25 cellular contexts compared by ENCODE assay signal in the genomic region with DNA sequence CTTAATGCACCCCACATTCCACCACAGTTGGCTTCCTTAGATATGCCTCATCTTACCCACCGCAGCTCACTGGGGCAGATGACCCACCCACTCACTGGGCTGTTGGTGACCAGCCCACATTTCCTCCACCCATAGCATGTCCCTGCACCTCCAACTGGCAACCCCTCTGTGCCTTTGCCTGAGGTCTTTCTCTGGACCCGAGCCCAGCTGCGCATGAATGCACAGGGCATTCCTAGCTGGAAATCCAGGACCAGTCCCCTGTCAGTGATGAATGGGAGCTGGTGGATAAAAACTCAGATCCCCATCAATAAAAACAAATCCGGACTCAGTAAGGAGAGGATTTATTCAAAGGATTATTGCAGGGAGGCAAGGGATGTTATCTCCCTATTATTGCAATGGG.
"Had no signal": no experiment of that assay in that cellular context is flagged by ENCODE, and none has a peak within 500 bp of the region (broad histone marks: within the 10 kb centered on the region; RNA-seq: fewer than 3 reads in every experiment).

No MANE protein-coding gene starts in this region.

- DNase-seq: hypothalamus; immature natural killer cell; left ventricle myocardium inferior; naive thymus-derived CD8-positive, alpha-beta T cell; nucleus accumbens; pancreas; posterior cingulate gyrus; retina; right cardiac atrium; stimulated activated CD4-positive, alpha-beta T cell treated with anti-CD3 and anti-CD28 coated beads, Interleukin-12 subunit alpha, Interleukin-12 subunit beta, amount 100 ng/mL, for 4 hours; stimulated activated CD4-positive, alpha-beta T cell treated with anti-CD3 and anti-CD28 coated beads, Interleukin-15, amount 100 ng/mL, for 24 hours; stimulated activated CD4-positive, alpha-beta T cell treated with anti-CD3 and anti-CD28 coated beads, Interleukin-2, amount 100 ng/mL, for 24 hours; stimulated activated CD4-positive, alpha-beta T cell treated with anti-CD3 and anti-CD28 coated beads, Interleukin-4, amount 100 ng/mL, for 1 hour; stimulated activated naive B cell treated with anti-CD40 and anti-IgM and Interleukin-4, amounts not matched to agents 10 μg/mL and 1 μg/mL and 100 μg/mL, for 72 hours; tibial artery; trophoblast cell; upper lobe of right lung had no signal

- H3K9me3 ChIP-seq: left ventricle myocardium inferior, pancreas, prostate gland, suprapubic skin, thoracic aorta, tibial artery, upper lobe of right lung had no signal

- H3K36me3 Mint-ChIP-seq: immature natural killer cell; memory B cell; stimulated activated naive B cell treated with anti-CD40 and anti-IgM and Interleukin-4, amounts not matched to agents 10 μg/mL and 1 μg/mL and 100 μg/mL, for 72 hours had no signal

- H3K27me3 Mint-ChIP-seq: naive thymus-derived CD8-positive, alpha-beta T cell; stimulated activated naive B cell treated with anti-CD40 and anti-IgM and Interleukin-4, amounts not matched to agents 10 μg/mL and 1 μg/mL and 100 μg/mL, for 72 hours; stimulated activated naive CD8-positive, alpha-beta T cell treated with anti-CD3 and anti-CD28 coated beads, Interleukin-15, Interleukin-2, amounts not matched to agents 100 ng/mL and 50 ng/mL, for 24 hours had no signal

- ATAC-seq: naive thymus-derived CD8-positive, alpha-beta T cell; pancreas; right cardiac atrium; stimulated activated naive B cell treated with anti-CD40 and anti-IgM and Interleukin-4, amounts not matched to agents 10 μg/mL and 1 μg/mL and 100 μg/mL, for 72 hours; upper lobe of right lung had no signal

- H3K36me3 ChIP-seq: left ventricle myocardium inferior, pancreas, prostate gland, thoracic aorta, upper lobe of right lung had no signal

- H3K4me1 Mint-ChIP-seq: immature natural killer cell; memory B cell; nephron; neural crest cell; stimulated activated naive B cell treated with anti-CD40 and anti-IgM and Interleukin-4, amounts not matched to agents 10 μg/mL and 1 μg/mL and 100 μg/mL, for 72 hours had no signal

- H3K4me1 ChIP-seq: left ventricle myocardium inferior, pancreas, prostate gland, suprapubic skin, tibial artery, upper lobe of right lung had no signal

- H3K27me3 ChIP-seq: pancreas, suprapubic skin, tibial artery, upper lobe of right lung had no signal

- H3K27ac ChIP-seq: left ventricle myocardium inferior, pancreas, prostate gland, skin epidermis, suprapubic skin, thoracic aorta, tibial artery, upper lobe of right lung had no signal

- H3K9me3 Mint-ChIP-seq: memory B cell; nephron; neural crest cell; stimulated activated naive B cell treated with anti-CD40 and anti-IgM and Interleukin-4, amounts not matched to agents 10 μg/mL and 1 μg/mL and 100 μg/mL, for 72 hours; stimulated activated naive CD8-positive, alpha-beta T cell treated with anti-CD3 and anti-CD28 coated beads, Interleukin-15, Interleukin-2, amounts not matched to agents 100 ng/mL and 50 ng/mL, for 24 hours had no signal

- H3K4me3 ChIP-seq: left ventricle myocardium inferior, pancreas, prostate gland, skin epidermis, suprapubic skin, thoracic aorta, tibial artery, upper lobe of right lung had no signal

- H3K4me3 Mint-ChIP-seq: immature natural killer cell; memory B cell; naive thymus-derived CD8-positive, alpha-beta T cell; nephron; neural crest cell; stimulated activated naive B cell treated with anti-CD40 and anti-IgM and Interleukin-4, amounts not matched to agents 10 μg/mL and 1 μg/mL and 100 μg/mL, for 72 hours; stimulated activated naive CD8-positive, alpha-beta T cell treated with anti-CD3 and anti-CD28 coated beads, Interleukin-15, Interleukin-2, amounts not matched to agents 100 ng/mL and 50 ng/mL, for 24 hours had no signal
